In genomic region chr12:2345902-2346301, GRCh38 we compare ENCODE assay signal across 17 cellular contexts.
A peak's percentile ranks its signal among the peaks of the same experiment; 100 is the strongest.
DNase-seq lines count a peak whose midpoint lies in the region; ATAC-seq and TF ChIP-seq lines count a peak whose summit lies in the region.
"Had no signal": no experiment of that assay in that cellular context is flagged by ENCODE, and none has a peak within 500 bp of the region (broad histone marks: within the 10 kb centered on the region; RNA-seq: fewer than 3 reads in every experiment).

No MANE protein-coding gene starts in this region.

- DNase-seq in OCI-LY7 (ENCODE audit: low spot score) (no peak), esophagus muscularis mucosa (ENCODE audit: extremely low spot score) (no peak), thoracic aorta (ENCODE audit: low spot score) (no peak), CD1c-positive myeloid dendritic cell (ENCODE audit: extremely low spot score) (no peak), GF-D8 (lab: John Stamatoyannopoulos, UW) (no peak)
- DNase-seq: CD4-positive, CD25-positive, alpha-beta regulatory T cell; DMS53; GOT3; KBM-7; NCI-H146; NCI-H2107; NCI-H69; PC-3 had no signal

- peak overlapping the region; percentile 48; the same call in 1 of the 2 replicates for H2AFZ ChIP-seq in OCI-LY7 (ENCODE audit: low read length)

- POLR2A ChIA-PET in OCI-LY7 (lab: Charles Lee), result no interaction called here

- no TSS peak for BruUV-seq in OCI-LY7 (replicated peaks; lab: Mats Ljungman, UMichigan)

- no peaks in the 10 kb centered on the region for H3K36me3 Mint-ChIP-seq in nephron (ENCODE audit: low read depth)
- H3K36me3 Mint-ChIP-seq: CD4-positive, CD25-positive, alpha-beta regulatory T cell had no signal

- H3K79me2 ChIP-seq in OCI-LY7 (ENCODE audit: insufficient read depth, low read depth, low read length), result no peaks in the 10 kb centered on the region

- 50% methylated on average over 9 of the region's 11 CpGs for WGBS in esophagus muscularis mucosa

- H3K9me3 Mint-ChIP-seq in nephron, result no peaks in the 10 kb centered on the region

- H3K9me3 ChIP-seq in OCI-LY7 (ENCODE audit: low read length) (no peaks in the 10 kb centered on the region), esophagus muscularis mucosa (no peaks in the 10 kb centered on the region), thoracic aorta (no peaks in the 10 kb centered on the region)

- intact Hi-C loops in OCI-LY7 (cut with micrococcal nuclease; ENCODE audit: unreplicated experiment) (no loop called here), esophagus muscularis mucosa (cut with DNase I) (no loop called here)

- no peak overlapping the region for H3K27ac ChIP-seq in OCI-LY7 (ENCODE audit: low read depth, low read length, poor library complexity, severe bottlenecking)
- H3K27ac ChIP-seq in esophagus muscularis mucosa (replicated peaks in 1 of 4), result peak overlapping the region; percentile 78 to 83 (median 81)
- H3K27ac ChIP-seq in thoracic aorta, result peak overlapping the region; percentile 87

- H4K20me1 ChIP-seq in OCI-LY7 (ENCODE audit: insufficient read depth, low read length), result no peaks in the 10 kb centered on the region

- no peaks in the 10 kb centered on the region for H3K36me3 ChIP-seq in OCI-LY7 (ENCODE audit: insufficient read depth, low read length)
- no peaks in the 10 kb centered on the region for H3K36me3 ChIP-seq in esophagus muscularis mucosa
- H3K36me3 ChIP-seq in thoracic aorta, result no peaks in the 10 kb centered on the region

- peak overlapping the region; percentile 15 to 27 (median 20) for H3K27ac Mint-ChIP-seq in nephron
- H3K27ac Mint-ChIP-seq: CD4-positive, CD25-positive, alpha-beta regulatory T cell had no signal

- H3K4me3 ChIP-seq in OCI-LY7 (ENCODE audit: low read depth, low read length, poor library complexity, severe bottlenecking) (no peak overlapping the region), esophagus muscularis mucosa (no peak overlapping the region), thoracic aorta (no peak overlapping the region)

- no peaks in the 10 kb centered on the region for H3K9me2 ChIP-seq in OCI-LY7 (ENCODE audit: insufficient read depth, low read length)

- H3K4me2 ChIP-seq in OCI-LY7 (ENCODE audit: low read length), result peak overlapping the region; percentile 39; the same call in 1 of the 2 replicates

- H3K4me1 ChIP-seq in OCI-LY7 (ENCODE audit: insufficient read depth, low read length, poor library complexity, severe bottlenecking), result peaks cover 32% of the 10 kb centered on the region
- H3K4me1 ChIP-seq in esophagus muscularis mucosa, result peaks cover 68 to 96% (median 94%) of the 10 kb centered on the region in 4 donors
- H3K4me1 ChIP-seq in thoracic aorta (ENCODE audit: control insufficient read depth in 1 of 2, low read depth in 2 of 2), result peaks cover 68 to 97% of the 10 kb centered on the region in 2 donors

- no peak overlapping the region for H3K4me3 Mint-ChIP-seq in nephron
- H3K4me3 Mint-ChIP-seq: CD4-positive, CD25-positive, alpha-beta regulatory T cell had no signal

- H3K27me3 Mint-ChIP-seq in nephron (ENCODE audit: low read depth), result peaks cover 11% of the 10 kb centered on the region

- no peak for TF ChIP-seq CTCF in OCI-LY7 (conservative IDR thresholded peaks at IDR 0.05; ENCODE audit: low read length)
- no peak for TF ChIP-seq CTCF in esophagus muscularis mucosa (IDR thresholded peaks at IDR 0.05)
- TF ChIP-seq CTCF in nephron (IDR thresholded peaks at IDR 0.05; ENCODE audit: unreplicated experiment in 3 of 3), result no peak
- TF ChIP-seq CTCF in thoracic aorta (IDR thresholded peaks at IDR 0.05), result no peak

- CTCF ChIA-PET in OCI-LY7 (lab: Charles Lee; ENCODE audit: unreplicated experiment), result no interaction called here

- no peaks in the 10 kb centered on the region for H3K27me3 ChIP-seq in esophagus muscularis mucosa
- no peaks in the 10 kb centered on the region for H3K27me3 ChIP-seq in thoracic aorta (replicated peaks; ENCODE audit: insufficient read depth)

- peaks cover 71% of the 10 kb centered on the region for H3K4me1 Mint-ChIP-seq in nephron
- H3K4me1 Mint-ChIP-seq: CD4-positive, CD25-positive, alpha-beta regulatory T cell had no signal

- no peak for TF ChIP-seq EP300 in esophagus muscularis mucosa (IDR thresholded peaks at IDR 0.05)

- no peak for TF ChIP-seq POLR2A in esophagus muscularis mucosa (IDR thresholded peaks at IDR 0.05; ENCODE audit: low read depth)

- ATAC-seq in thoracic aorta (ENCODE audit: insufficient number of reproducible peaks, low FRiP score, low read depth), result no peak
- ATAC-seq in GM18519 (IDR thresholded peaks at IDR 0.05; ENCODE audit: low FRiP score, unreplicated experiment), result no peak
- no peak for ATAC-seq in HG02571 (IDR thresholded peaks at IDR 0.05; ENCODE audit: unreplicated experiment)
- ATAC-seq: PC-3, Right ventricle myocardium inferior had no signal
